ENCODE assay signal across 8 cellular contexts in genomic region chr15:75023194-75024101, GRCh38.
DNase-seq lines count a peak whose midpoint lies in the region; ATAC-seq and FAIRE-seq lines count a peak whose summit lies in the region.

PPCDC (plus strand) TSS chr15:75023590; CDS start chr15:75028319, 4,729 bp downstream.

- FAIRE-seq in HTR-8/SVneo (lab: Jason Lieb, UNC): peak; percentile 75

- peak within 1 kb of the TSS; percentile 90 for H3K27ac Mint-ChIP-seq in effector memory CD8-positive, alpha-beta T cell
- H3K27ac Mint-ChIP-seq in memory B cell: peak within 1 kb of the TSS; percentile 92

- peaks cover 15% of the 10 kb centered on the region for H3K36me3 Mint-ChIP-seq in effector memory CD8-positive, alpha-beta T cell (ENCODE audit: insufficient read depth)
- H3K36me3 Mint-ChIP-seq in memory B cell: peaks cover 2% of the 10 kb centered on the region

- peak within 1 kb of the TSS; percentile 89 to 94 for H3K4me3 Mint-ChIP-seq in effector memory CD8-positive, alpha-beta T cell
- H3K4me3 Mint-ChIP-seq in memory B cell: peak within 1 kb of the TSS; percentile 96

- peaks cover 0 to 7% of the 10 kb centered on the region in 2 donors for H3K27me3 Mint-ChIP-seq in effector memory CD8-positive, alpha-beta T cell
- H3K27me3 Mint-ChIP-seq in memory B cell: peaks cover 7% of the 10 kb centered on the region

- H3K9me3 Mint-ChIP-seq in effector memory CD8-positive, alpha-beta T cell: no peaks in the 10 kb centered on the region
- no peaks in the 10 kb centered on the region for H3K9me3 Mint-ChIP-seq in memory B cell

- ATAC-seq in GM21367 (IDR thresholded peaks at IDR 0.05; ENCODE audit: unreplicated experiment): peak; percentile 82
- peak; percentile 100 for ATAC-seq in effector memory CD8-positive, alpha-beta T cell (replicated peaks)
- peak; percentile 100 for ATAC-seq in memory B cell (ENCODE audit: low read depth)

- H3K4me1 Mint-ChIP-seq in effector memory CD8-positive, alpha-beta T cell (ENCODE audit: low read depth in 2 of 2): peaks cover 14 to 18% of the 10 kb centered on the region in 2 donors
- peaks cover 8% of the 10 kb centered on the region for H3K4me1 Mint-ChIP-seq in memory B cell

- peak; percentile 96 for DNase-seq in COLO668 (lab: John Stamatoyannopoulos, UW; ENCODE audit: unreplicated experiment)
- DNase-seq in HTR-8/SVneo (ENCODE audit: insufficient read length, low spot score): peak; percentile 98
- peak; percentile 95 for DNase-seq in NOMO-1 treated with dmso at 0.1 percent for 144 hours (lab: John Stamatoyannopoulos, UW; ENCODE audit: unreplicated experiment)
- peak; percentile 84 to 93 (median 85) for DNase-seq in activated CD8-positive, alpha-beta memory T cell treated with anti-CD3 and anti-CD28 coated beads for 48 hours (ENCODE audit: low read depth in 2 of 3, low spot score in 2 of 3)
- peak; percentile 86 to 90 (median 89) for DNase-seq in effector memory CD8-positive, alpha-beta T cell
- DNase-seq in memory B cell (ENCODE audit: low spot score in 2 of 2): peak; percentile 84 to 85
- DNase-seq in stimulated activated CD8-positive, alpha-beta memory T cell treated with anti-CD3 and anti-CD28 coated beads, Interleukin-12 subunit alpha, Interleukin-12 subunit beta, amount 100 ng/mL, for 24 hours (ENCODE audit: extremely low read depth): peak; percentile 78

Comparison
In these comparisons a context has a peak if more than half of its experiments do, and no peak if none do; other contexts are left out.
1. Peak in every context shown above with its lines: DNase-seq and ATAC-seq.